Comparison of ENCODE assay signal across 19 cellular contexts in genomic region chr12:108675792-108676191, GRCh38. TPM values are rescaled to one million over a fixed set of nuclear protein-coding genes. Genes with fewer than 3 reads are reported as not detected.
A peak's percentile ranks its signal among the peaks of the same experiment; 100 is the strongest.
DNase-seq lines count a peak whose midpoint lies in the region; ATAC-seq, FAIRE-seq and TF ChIP-seq lines count a peak whose summit lies in the region.
"Had no signal": no experiment of that assay in that cellular context is flagged by ENCODE, and none has a peak within 500 bp of the region (broad histone marks: within the 10 kb centered on the region; RNA-seq: fewer than 3 reads in every experiment).

No MANE protein-coding gene starts in this region.

- H2AFZ ChIP-seq in H9 (ENCODE audit: low read length) (no peak overlapping the region), K562 (ENCODE audit: low read depth, low read length) (no peak overlapping the region)
- H2AFZ ChIP-seq: PC-9 had no signal

- no peak overlapping the region for H2BK15ac ChIP-seq in H9 (ENCODE audit: low read depth, low read length)

- H3K4me1 Mint-ChIP-seq in H9 (peaks cover 3 to 5% of the 10 kb centered on the region in 2 experiments; a peak in 2 of 4 replicates), nephron progenitor cell (peaks cover 29% of the 10 kb centered on the region)

- no peak for TF ChIP-seq CTCF in H9 (conservative IDR thresholded peaks at IDR 0.05)
- TF ChIP-seq CTCF in K562 (IDR thresholded peaks at IDR 0.05 in 2 of 3, conservative IDR thresholded peaks at IDR 0.05 in 1 of 3; ENCODE audit: insufficient read depth in 2 of 3, low read depth in 1 of 3, low read length in 3 of 3), result no peak
- TF ChIP-seq CTCF in nephron progenitor cell (IDR thresholded peaks at IDR 0.05), result no peak
- TF ChIP-seq CTCF in tibial artery (IDR thresholded peaks at IDR 0.05), result no peak

- H3K9ac ChIP-seq in H9 (ENCODE audit: extremely low read depth, insufficient read length, low read length) (no peak overlapping the region), K562 (ENCODE audit: insufficient read depth in 1 of 2, low read depth in 2 of 2, low read length in 2 of 2) (no peak overlapping the region)
- H3K9ac ChIP-seq: KMS-11 had no signal

- H4K20me1 ChIP-seq in H9 (ENCODE audit: control insufficient read depth, insufficient read depth, insufficient read length), result no peaks in the 10 kb centered on the region
- no peaks in the 10 kb centered on the region for H4K20me1 ChIP-seq in K562 (replicated peaks; ENCODE audit: control insufficient read depth, insufficient read depth, low read length)

- POLR2A ChIA-PET in K562 (lab: Yijun Ruan, JAX), result no interaction called here

- peaks cover 3 to 28% (median 4%) of the 10 kb centered on the region in 3 experiments; a peak in 6 of 7 replicates for H3K36me3 Mint-ChIP-seq in H9 (ENCODE audit: insufficient read depth in 1 of 3, low read depth in 3 of 3)
- H3K36me3 Mint-ChIP-seq in nephron progenitor cell (ENCODE audit: low read depth), result peaks cover 53% of the 10 kb centered on the region

- H3K79me2 ChIP-seq in H9 (ENCODE audit: insufficient read depth, low read length) (no peaks in the 10 kb centered on the region), K562 (ENCODE audit: control insufficient read depth, insufficient read depth, low read length) (peaks cover 71% of the 10 kb centered on the region)

- intact Hi-C loops in K562 (cut with micrococcal nuclease) (no loop called here), tibial artery (cut with DNase I; ENCODE audit: low total_unique reads) (no loop called here)

- H2AK5ac ChIP-seq in H9 (ENCODE audit: insufficient read length, low read length), result no peak overlapping the region

- CTCF ChIA-PET in K562 (lab: Yijun Ruan, JAX; ENCODE audit: low intra/inter-chr PET ratio), result no interaction called here

- in situ Hi-C loops in K562 (cut with MboI), result no loop called here

- no peak overlapping the region for H3K14ac ChIP-seq in H9 (ENCODE audit: insufficient read depth, low read length)

- H3K4me1 ChIP-seq in H9 (ENCODE audit: insufficient read depth, low read length) (no peaks in the 10 kb centered on the region; the same call in 1 of the 2 replicates), K562 (replicated peaks in 1 of 2; ENCODE audit: control insufficient read depth in 2 of 2, insufficient read depth in 2 of 2, low read length in 2 of 2) (peaks cover 4 to 16% of the 10 kb centered on the region in 2 experiments; a peak in 3 of 5 replicates), tibial artery (peaks cover 0 to 64% (median 11%) of the 10 kb centered on the region in 4 donors)
- H3K4me1 ChIP-seq: SJCRH30 had no signal

- H3K4me3 ChIP-seq in K562 (no peak overlapping the region), tibial artery (no peak overlapping the region)
- H3K4me3 ChIP-seq: MG63, PC-9, SJCRH30 had no signal

- no peaks in the 10 kb centered on the region for H3K23me2 ChIP-seq in H9 (ENCODE audit: insufficient read length, low read depth, low read length, poor library complexity, severe bottlenecking)

- no peak for ATAC-seq in K562
- ATAC-seq in HG03457 (IDR thresholded peaks at IDR 0.05; ENCODE audit: unreplicated experiment), result no peak
- no peak for ATAC-seq in GM18511 (IDR thresholded peaks at IDR 0.05; ENCODE audit: unreplicated experiment)
- ATAC-seq in GM19467 (IDR thresholded peaks at IDR 0.05; ENCODE audit: unreplicated experiment), result no peak
- ATAC-seq: HCT116 had no signal

- FAIRE-seq in K562 (lab: Jason Lieb, UNC), result no peak

- DNase-seq in H9 (no peak), K562 (ENCODE audit: extremely low read depth in 1 of 4, low spot score in 3 of 4) (peak in 1 of 4 experiments; percentile 32), nephron progenitor cell (no peak), tibial artery (no peak), T-helper 1 cell (no peak)
- DNase-seq: CD4-positive, alpha-beta memory T cell; MG63; NCI-H1092; NCI-H2081 treated with DMSO at 0.1 percent for 48 hours; NCI-H510A; NCI-H82; PC-9; SJCRH30 had no signal

- no peak overlapping the region for H3K18ac ChIP-seq in H9 (ENCODE audit: insufficient read length, low read depth, low read length)

- H3K79me1 ChIP-seq in H9 (ENCODE audit: insufficient read depth, low read depth, low read length, poor library complexity, severe bottlenecking), result peaks cover 3% of the 10 kb centered on the region

- H3K27ac ChIP-seq in H9 (ENCODE audit: insufficient read length, low read depth, low read length) (no peak overlapping the region), K562 (ENCODE audit: extremely low read depth, low read depth, low read length) (no peak overlapping the region), tibial artery (peak overlapping the region; percentile 49 to 94)
- H3K27ac ChIP-seq: KMS-11, PC-9, SJCRH30 had no signal

- no peak overlapping the region for H3T11ph ChIP-seq in H9 (ENCODE audit: low read length)

- H3K27me3 Mint-ChIP-seq in H9 (ENCODE audit: low read depth), result no peaks in the 10 kb centered on the region
- H3K27me3 Mint-ChIP-seq in nephron progenitor cell (ENCODE audit: low read depth, poor library complexity), result no peaks in the 10 kb centered on the region
- H3K27me3 Mint-ChIP-seq: B cell; CD4-positive, alpha-beta memory T cell had no signal

- no peak overlapping the region for H4K8ac ChIP-seq in H9 (replicated peaks; ENCODE audit: insufficient read length, low read depth, low read length)

- no peak overlapping the region for H2BK5ac ChIP-seq in H9 (ENCODE audit: insufficient read length, low read length)

- no peak overlapping the region for H3K56ac ChIP-seq in H9 (ENCODE audit: insufficient read length, low read depth, low read length)

- no peaks in the 10 kb centered on the region for H3K9me1 ChIP-seq in K562 (ENCODE audit: control insufficient read depth, insufficient read depth, low read length)

- H3K4me2 ChIP-seq in H9 (ENCODE audit: insufficient read depth, insufficient read length, low read length), result no peak overlapping the region
- no peak overlapping the region for H3K4me2 ChIP-seq in K562 (ENCODE audit: insufficient read depth, low read length)
- H3K4me2 ChIP-seq: KMS-11, PC-9 had no signal

- TF ChIP-seq POLR2A in K562 (conservative IDR thresholded peaks at IDR 0.05), result no peak

- H2BK12ac ChIP-seq in H9 (ENCODE audit: insufficient read length, low read depth, low read length), result no peak overlapping the region

- H3K9me3 Mint-ChIP-seq in H9, result no peaks in the 10 kb centered on the region
- no peaks in the 10 kb centered on the region for H3K9me3 Mint-ChIP-seq in nephron progenitor cell
- H3K9me3 Mint-ChIP-seq: CD4-positive, alpha-beta memory T cell had no signal

- H3K23ac ChIP-seq in H9 (ENCODE audit: insufficient read length, low read depth, low read length), result no peak overlapping the region

- H4K91ac ChIP-seq in H9 (ENCODE audit: insufficient read length, low read depth, low read length), result no peak overlapping the region

- H3K27me3 ChIP-seq in H9 (ENCODE audit: insufficient read depth, low read length), result no peaks in the 10 kb centered on the region
- H3K27me3 ChIP-seq in K562 (ENCODE audit: control insufficient read depth in 2 of 2, insufficient read depth in 2 of 2, low read length in 2 of 2), result no peaks in the 10 kb centered on the region
- no peaks in the 10 kb centered on the region for H3K27me3 ChIP-seq in tibial artery
- H3K27me3 ChIP-seq: MG63, SJCRH30 had no signal

- no TSS peak for BruUV-seq in K562 (replicated peaks; lab: Mats Ljungman, UMichigan)

- no peak overlapping the region for H2BK20ac ChIP-seq in H9 (ENCODE audit: low read depth, low read length, poor library complexity, severe bottlenecking)

- H4K5ac ChIP-seq in H9 (ENCODE audit: insufficient read length, low read depth, low read length), result no peak overlapping the region

- TF ChIP-seq EP300 in K562 (IDR thresholded peaks at IDR 0.05; ENCODE audit: low read length), result no peak

- no peak for TF ChIP-seq RAD21 in K562 (CRISPR knock-in tag; conservative IDR thresholded peaks at IDR 0.05 in 1 of 2, IDR thresholded peaks at IDR 0.05 in 1 of 2)

- no peak overlapping the region for H2BK120ac ChIP-seq in H9 (ENCODE audit: low read depth, low read length, poor library complexity, severe bottlenecking)

- peaks cover 75% of the 10 kb centered on the region for H3K36me3 ChIP-seq in K562 (ENCODE audit: control insufficient read depth, insufficient read depth, low read length)
- peaks cover 0 to 16% (median 13%) of the 10 kb centered on the region in 3 donors for H3K36me3 ChIP-seq in tibial artery

- no peak overlapping the region for H3K4me3 Mint-ChIP-seq in H9
- H3K4me3 Mint-ChIP-seq in nephron progenitor cell, result no peak overlapping the region
- H3K4me3 Mint-ChIP-seq: B cell; CD4-positive, alpha-beta memory T cell had no signal

- no peak overlapping the region for H3K4ac ChIP-seq in H9 (ENCODE audit: low read depth, low read length)

- H3K9me3 ChIP-seq in H9 (ENCODE audit: control insufficient read depth, low read depth, low read length) (no peaks in the 10 kb centered on the region), K562 (replicated peaks; ENCODE audit: control insufficient read depth, insufficient read depth, low read depth, low read length) (no peaks in the 10 kb centered on the region), tibial artery (no peaks in the 10 kb centered on the region)
- H3K9me3 ChIP-seq: MG63, SJCRH30 had no signal

- WGBS in H9 (ENCODE audit: extremely low coverage, insufficient read length, low lambda C conversion rate), result no CpG with 5 or more reads among the region's 4 CpGs
- 85% methylated on average over 4 of the region's 4 CpGs for WGBS in K562 (ENCODE audit: insufficient coverage, low coverage, missing lambda C conversion rate)

- H3K27ac Mint-ChIP-seq in H9 (peak overlapping the region; percentile 4 to 33 (median 11); a peak in 3 of 7 replicates), nephron progenitor cell (peak overlapping the region; percentile 88)
- H3K27ac Mint-ChIP-seq: B cell had no signal

RNA-seq across cellular contexts. Expression of gene SELPLG, which starts 42.1 kb away (rescaled TPM):
- total RNA-seq in H9 (2021) (0.09 and 0.15 TPM in 2 replicates), K562 (2014; rRNA removed) (1.7 and 3.4 TPM in 2 replicates), K562 (2014; rRNA removed; fragmentation: Illumina TruSeq; extraction: Trizol) (0.54 and 0.76 TPM in 2 replicates), K562 (2015; rRNA removed; fragmentation: Illumina TruSeq; extraction: Trizol) (10.2 TPM in 2 replicates), K562 (2021) (2.2 and 2.5 TPM in 2 replicates)
- 0.35 and 0.79 TPM in 2 replicates for total RNA-seq in K562 (2011; cell fraction: chromatin; rRNA removed; ENCODE audit: low replicate concordance)
- 1.1 and 1.5 TPM in 2 replicates for total RNA-seq in K562 (2011; cell fraction: nucleolus; rRNA removed)
- 0.59 and 0.69 TPM in 2 replicates for total RNA-seq in K562 (2011; cell fraction: nucleoplasm; rRNA removed)
- polyA plus RNA-seq in K562 (2011; rRNA removed) (1.4 and 1.6 TPM in 2 replicates), K562 (2014; fragmentation: Illumina TruSeq; extraction: Trizol) (3.3 and 3.9 TPM in 2 replicates), K562 (2014; fragmentation: Nextera tagmentation; extraction: Ambion mirVana) (under 1 TPM; 0.22 to 0.34 TPM), K562 (2014; rRNA removed) (1.2 and 2.8 TPM in 2 replicates)
- polyA plus RNA-seq in K562 (2011; cell fraction: cytosol; rRNA removed), result 1.9 and 6.8 TPM in 2 replicates
- 0.60 and 0.92 TPM in 2 replicates for polyA plus RNA-seq in K562 (2011; cell fraction: nucleus; rRNA removed)
- 9.4 and 9.9 TPM in 2 replicates for polyA plus RNA-seq in K562 (2012)
- polyA minus RNA-seq in K562 (2011; rRNA and poly(A)+ RNA removed), result 0.48 and 1.1 TPM in 2 replicates
- polyA minus RNA-seq in K562 (2011; cell fraction: cytosol; rRNA and poly(A)+ RNA removed), result 0.91 and 0.95 TPM in 2 replicates
- polyA minus RNA-seq in K562 (2011; cell fraction: nucleus; rRNA and poly(A)+ RNA removed), result 0.27 and 0.44 TPM in 2 replicates

RNA-seq across cellular contexts. Expression of gene CORO1C, which starts 55.5 kb away (rescaled TPM):
- total RNA-seq in H9 (2021), result 154 and 164 TPM in 2 replicates
- 275 and 365 TPM in 2 replicates for total RNA-seq in K562 (2011; cell fraction: chromatin; rRNA removed; ENCODE audit: low replicate concordance)
- 109 and 134 TPM in 2 replicates for total RNA-seq in K562 (2011; cell fraction: nucleolus; rRNA removed)
- 215 and 268 TPM in 2 replicates for total RNA-seq in K562 (2011; cell fraction: nucleoplasm; rRNA removed)
- total RNA-seq in K562 (2014; rRNA removed), result 118 and 123 TPM in 2 replicates
- 154 and 166 TPM in 2 replicates for total RNA-seq in K562 (2014; rRNA removed; fragmentation: Illumina TruSeq; extraction: Trizol)
- 141 and 147 TPM in 2 replicates for total RNA-seq in K562 (2015; rRNA removed; fragmentation: Illumina TruSeq; extraction: Trizol)
- total RNA-seq in K562 (2021), result 206 TPM in 2 replicates
- polyA plus RNA-seq in K562 (2011; rRNA removed), result 265 and 280 TPM in 2 replicates
- 140 and 201 TPM in 2 replicates for polyA plus RNA-seq in K562 (2011; cell fraction: cytosol; rRNA removed)
- 132 and 151 TPM in 2 replicates for polyA plus RNA-seq in K562 (2011; cell fraction: nucleus; rRNA removed)
- 106 and 126 TPM in 2 replicates for polyA plus RNA-seq in K562 (2012)
- polyA plus RNA-seq in K562 (2014; fragmentation: Illumina TruSeq; extraction: Trizol), result 142 and 159 TPM in 2 replicates
- polyA plus RNA-seq in K562 (2014; fragmentation: Nextera tagmentation; extraction: Ambion mirVana), result 10 to 100 TPM; 55.2 to 68.6 TPM
- 125 and 150 TPM in 2 replicates for polyA plus RNA-seq in K562 (2014; rRNA removed)
- 667 and 775 TPM in 2 replicates for polyA minus RNA-seq in K562 (2011; rRNA and poly(A)+ RNA removed)
- 210 and 245 TPM in 2 replicates for polyA minus RNA-seq in K562 (2011; cell fraction: cytosol; rRNA and poly(A)+ RNA removed)
- 85.0 and 160 TPM in 2 replicates for polyA minus RNA-seq in K562 (2011; cell fraction: nucleus; rRNA and poly(A)+ RNA removed)

Comparison
In these comparisons a context has a peak if more than half of its experiments do, and no peak if none do; other contexts are left out.
1. H3K27ac ChIP-seq: peak in tibial artery (2 of 2); none in H9 (single experiment) and K562 (single experiment).